13 cellular contexts compared by ENCODE assay signal in genomic region chr6:35081426-35081851, GRCh38. TPM values are rescaled to one million over a fixed set of nuclear protein-coding genes. Genes with fewer than 3 reads are reported as not detected.
A peak's percentile ranks its signal among the peaks of the same experiment; 100 is the strongest.
DNase-seq lines count a peak whose midpoint lies in the region; ATAC-seq, FAIRE-seq and TF ChIP-seq lines count a peak whose summit lies in the region.
"Had no signal": no experiment of that assay in that cellular context is flagged by ENCODE, and none has a peak within 500 bp of the region (broad histone marks: within the 10 kb centered on the region; RNA-seq: fewer than 3 reads in every experiment).

No MANE protein-coding gene starts in this region.

- H3K27me3 ChIP-seq in NT2/D1 (ENCODE audit: insufficient read depth, insufficient read length) (no peaks in the 10 kb centered on the region), H1 (replicated peaks in 1 of 4; ENCODE audit: control insufficient read depth in 3 of 4, extremely low read depth in 1 of 4, insufficient read depth in 3 of 4, low read length in 3 of 4) (no peaks in the 10 kb centered on the region), smooth muscle cell (ENCODE audit: low read depth) (no peaks in the 10 kb centered on the region), SJCRH30 (no peaks in the 10 kb centered on the region)
- H3K27me3 ChIP-seq: MG63 had no signal

- H3K56ac ChIP-seq in H1 (replicated peaks; ENCODE audit: insufficient read length, low read depth, low read length), result no peak overlapping the region

- CTCF ChIA-PET in H1 (lab: Charles Lee; ENCODE audit: partially characterized antibody), result interaction anchor here (0.8 to 2.4 kb wide), 9 partner anchors 8 to 127 kb away, joined by 3 to 7 read pairs (median 3); no protein-coding TSS in a partner anchor

- no peak overlapping the region for H2BK15ac ChIP-seq in H1 (ENCODE audit: low read length)

- no peak for TF ChIP-seq RAD21 in H1 (IDR thresholded peaks at IDR 0.05 in 1 of 2, conservative IDR thresholded peaks at IDR 0.05 in 1 of 2; ENCODE audit: low read depth in 2 of 2, low read length in 2 of 2)

- DNase-seq in GF-D8 (lab: John Stamatoyannopoulos, UW), result peak; percentile 55
- no peak for DNase-seq in NT2/D1 (ENCODE audit: low read depth, low spot score)
- no peak for DNase-seq in H1 (ENCODE audit: low read depth in 1 of 2, low spot score in 2 of 2)
- DNase-seq in sciatic nerve (ENCODE audit: low spot score), result no peak
- no peak for DNase-seq in smooth muscle cell (lab: John Stamatoyannopoulos, UW; ENCODE audit: unreplicated experiment)
- DNase-seq in SJCRH30, result no peak
- no peak for DNase-seq in stimulated activated CD4-positive, alpha-beta T cell treated with anti-CD3 and anti-CD28 coated beads, Interleukin-1b, Interleukin-23, amount 100 ng/mL, for 48 hours
- DNase-seq: activated T-cell treated with anti-CD3 and anti-CD28 coated beads, Interleukin-2, amount 50 U/mL, for 48 hours; MG63; NCI-H774; T1000 had no signal

- no peak overlapping the region for H3K23ac ChIP-seq in H1 (ENCODE audit: insufficient read length)

- H3K4me2 ChIP-seq in H1 (ENCODE audit: insufficient read depth in 1 of 2, low read depth in 2 of 2, low read length in 2 of 2) (no peak overlapping the region), smooth muscle cell (no peak overlapping the region)

- no peak overlapping the region for H4K91ac ChIP-seq in H1 (replicated peaks; ENCODE audit: insufficient read length, low read length)

- POLR2A ChIA-PET in H1 (lab: Charles Lee; ENCODE audit: partially characterized antibody), result no interaction called here

- no peak overlapping the region for H4K5ac ChIP-seq in H1 (ENCODE audit: insufficient read length, low read depth, low read length)

- no peak overlapping the region for H3K4ac ChIP-seq in H1 (replicated peaks; ENCODE audit: insufficient read length, low read depth, low read length)

- 0 out of 2 replicates have a peak overlapping the region, but pooled peaks have one; percentile 16 for H2BK5ac ChIP-seq in H1 (ENCODE audit: low read depth, low read length)

- H4K20me1 ChIP-seq in H1 (replicated peaks in 1 of 2; ENCODE audit: control insufficient read depth in 1 of 2, insufficient read depth in 2 of 2, low read length in 2 of 2) (peaks cover 0 to 3% of the 10 kb centered on the region in 2 experiments), smooth muscle cell (ENCODE audit: low read depth) (no peaks in the 10 kb centered on the region)

- no peak overlapping the region for H3K14ac ChIP-seq in H1 (ENCODE audit: insufficient read length)

- 0 out of 2 replicates have a peak overlapping the region, but pooled peaks have one; percentile 15 for H2AK5ac ChIP-seq in H1 (ENCODE audit: low read depth, low read length)

- H3K4me1 ChIP-seq in NT2/D1 (ENCODE audit: insufficient read depth, insufficient read length), result peaks cover 19% of the 10 kb centered on the region
- H3K4me1 ChIP-seq in H1 (replicated peaks in 1 of 4; ENCODE audit: control insufficient read depth in 3 of 4, insufficient read depth in 4 of 4, low read length in 3 of 4), result peaks cover 0 to 10% (median 4%) of the 10 kb centered on the region in 4 experiments; a peak in 3 of 7 replicates
- H3K4me1 ChIP-seq in smooth muscle cell (ENCODE audit: low read depth), result no peaks in the 10 kb centered on the region
- H3K4me1 ChIP-seq in SJCRH30, result no peaks in the 10 kb centered on the region

- H3K4me3 ChIP-seq in NT2/D1 (ENCODE audit: insufficient read length, low read depth), result no peak overlapping the region
- H3K4me3 ChIP-seq in H1 (ENCODE audit: extremely low read depth in 1 of 4, insufficient read depth in 2 of 4, low read depth in 3 of 4, low read length in 4 of 4), result no peak overlapping the region
- H3K4me3 ChIP-seq in smooth muscle cell, result no peak overlapping the region
- no peak overlapping the region for H3K4me3 ChIP-seq in SJCRH30
- H3K4me3 ChIP-seq: MG63 had no signal

- H3K79me2 ChIP-seq in H1 (ENCODE audit: control insufficient read depth in 1 of 2, insufficient read depth in 2 of 2, low read length in 2 of 2), result no peaks in the 10 kb centered on the region
- no peaks in the 10 kb centered on the region for H3K79me2 ChIP-seq in smooth muscle cell (ENCODE audit: low read depth)

- H3F3A ChIP-seq in smooth muscle cell (ENCODE audit: low read depth), result no peaks in the 10 kb centered on the region

- H2BK12ac ChIP-seq in H1 (ENCODE audit: low read depth, low read length), result no peak overlapping the region

- no peak for TF ChIP-seq POLR2A in H1 (IDR thresholded peaks at IDR 0.05; ENCODE audit: control extremely low read depth in 1 of 2, low read depth in 2 of 2, low read length in 2 of 2)

- FAIRE-seq in H1 (lab: Jason Lieb, UNC), result no peak
- FAIRE-seq: urothelium cell line had no signal

- H3K9me3 ChIP-seq in NT2/D1 (ENCODE audit: insufficient read depth, low read length), result no peaks in the 10 kb centered on the region
- H3K9me3 ChIP-seq in H1 (ENCODE audit: insufficient read depth in 2 of 2, low read depth in 1 of 2, low read length in 1 of 2), result no peaks in the 10 kb centered on the region
- no peaks in the 10 kb centered on the region for H3K9me3 ChIP-seq in smooth muscle cell (replicated peaks; ENCODE audit: low read depth)
- no peaks in the 10 kb centered on the region for H3K9me3 ChIP-seq in SJCRH30 (replicated peaks)
- H3K9me3 ChIP-seq: MG63 had no signal

- intact Hi-C loops in sciatic nerve (cut with DNase I), result no loop called here

- H3K36me3 ChIP-seq in NT2/D1 (ENCODE audit: insufficient read depth, insufficient read length, low read length), result peaks cover 55% of the 10 kb centered on the region
- H3K36me3 ChIP-seq in H1 (ENCODE audit: control insufficient read depth in 2 of 4, insufficient read depth in 4 of 4, low read length in 3 of 4), result peaks cover 3 to 16% (median 9%) of the 10 kb centered on the region in 4 experiments
- H3K36me3 ChIP-seq in smooth muscle cell (ENCODE audit: low read depth), result no peaks in the 10 kb centered on the region
- peaks cover 7% of the 10 kb centered on the region for H3K36me3 ChIP-seq in SJCRH30

- 0 out of 2 replicates have a peak overlapping the region, but pooled peaks have one; percentile 78 for H4K8ac ChIP-seq in H1 (ENCODE audit: extremely low read depth, insufficient read depth, low read length)

- WGBS in H1 (ENCODE audit: extremely low coverage in 1 of 2, insufficient coverage in 1 of 2, insufficient read length in 1 of 2, insufficient replicate concordance in 2 of 2, low coverage in 1 of 2, low lambda C conversion rate in 2 of 2, missing lambda C conversion rate in 1 of 2), 2 experiments, result 81% methylated on average over 13 of the region's 13 CpGs; no CpG with 5 or more reads in 1 of the 2 experiments
- 76% methylated on average over 13 of the region's 13 CpGs for whole genome bisulfite sequencing in smooth muscle cell (ENCODE audit: low lambda C conversion rate)

- no peak overlapping the region for H2BK20ac ChIP-seq in H1 (ENCODE audit: low read length)

- TF ChIP-seq EP300 in H1 (IDR thresholded peaks at IDR 0.05; ENCODE audit: borderline replicate concordance in 1 of 2, low read depth in 2 of 2, low read length in 2 of 2), result no peak

- no peaks in the 10 kb centered on the region for H3K23me2 ChIP-seq in H1 (ENCODE audit: low read depth, low read length)

- no peak overlapping the region for H2BK120ac ChIP-seq in H1 (replicated peaks; ENCODE audit: low read depth, low read length)

- H3K18ac ChIP-seq in H1 (ENCODE audit: extremely low read depth, low read length), result no peak overlapping the region

- no peak overlapping the region for H3K27ac ChIP-seq in H1 (ENCODE audit: low read depth, low read length)
- no peak overlapping the region for H3K27ac ChIP-seq in smooth muscle cell (ENCODE audit: low read depth)
- H3K27ac ChIP-seq in SJCRH30, result no peak overlapping the region

- no peaks in the 10 kb centered on the region for H3K79me1 ChIP-seq in H1 (ENCODE audit: low read depth, low read length)

- H3K9ac ChIP-seq in NT2/D1 (ENCODE audit: insufficient read length, low read depth), result peak overlapping the region; percentile 4
- no peak overlapping the region for H3K9ac ChIP-seq in H1 (replicated peaks in 1 of 4; ENCODE audit: extremely low read depth in 1 of 4, low read depth in 3 of 4, low read length in 3 of 4)
- no peak overlapping the region for H3K9ac ChIP-seq in smooth muscle cell (ENCODE audit: low read depth)

- H2AFZ ChIP-seq in H1 (ENCODE audit: low read length) (no peak overlapping the region), smooth muscle cell (ENCODE audit: low read depth) (no peak overlapping the region)

- TF ChIP-seq CTCF in H1 (IDR thresholded peaks at IDR 0.05; ENCODE audit: control extremely low read depth in 1 of 3, insufficient read depth in 1 of 3, low read depth in 1 of 3, low read length in 3 of 3) (no peak), smooth muscle cell (IDR thresholded peaks at IDR 0.05; ENCODE audit: borderline replicate concordance, insufficient read depth, poor library complexity, severe bottlenecking) (no peak)

- ATAC-seq in sciatic nerve (peak; percentile 63), GM21825 (IDR thresholded peaks at IDR 0.05; ENCODE audit: unreplicated experiment) (no peak)

TF ChIP-seq in H1, 55 proteins besides CTCF, POLR2A, EP300 and RAD21 (continues in another document):
- TF ChIP-seq NANOG (IDR thresholded peaks at IDR 0.05; ENCODE audit: insufficient read depth, low read depth, low read length, poor library complexity, severe bottlenecking), result no peak
- TF ChIP-seq MAFK (IDR thresholded peaks at IDR 0.05; ENCODE audit: low read depth, low read length), result no peak
- no peak for TF ChIP-seq ATF2 (IDR thresholded peaks at IDR 0.05; ENCODE audit: low read length)

RNA-seq across cellular contexts. Expression of gene TCP11, which starts 59.7 kb away (rescaled TPM):
- not detected in 2 replicates for total RNA-seq in H1 (2021; fragmentation: NEBNext Ultra II Directional; extraction: Animal tissue kit (Norgen Biotek cat#: 25700))
- polyA plus RNA-seq in H1 (2011; rRNA removed) (0.11 and 0.22 TPM in 2 replicates), smooth muscle cell (0.64 TPM in 1 of 2 replicates, not detected in the other)
- polyA plus RNA-seq in H1 (2011; cell fraction: cytosol; rRNA removed), result not detected
- not detected for polyA plus RNA-seq in H1 (2011; cell fraction: nucleus; rRNA removed)
- polyA plus RNA-seq in H1 (2012, experiment 1 of 2), result not detected in 4 replicates
- not detected for polyA plus RNA-seq in H1 (2012, experiment 2 of 2)
- polyA plus RNA-seq in H1 (2013, experiment 1 of 2), result 0.10 TPM
- polyA plus RNA-seq in H1 (2013, experiment 2 of 2), result not detected
- polyA minus RNA-seq in H1 (2011; rRNA and poly(A)+ RNA removed), result not detected in 2 replicates
- polyA minus RNA-seq in H1 (2011; cell fraction: cytosol; rRNA and poly(A)+ RNA removed), result not detected
- polyA minus RNA-seq in H1 (2011; cell fraction: nucleus; rRNA and poly(A)+ RNA removed), result not detected
- total RNA-seq in sciatic nerve (not detected), smooth muscle cell (0.40 TPM in 1 of 2 replicates, not detected in the other)
- not detected in 2 replicates for total RNA-seq in SJCRH30 (2014; rRNA removed; shearing (Covaris generic))
